ENCODE assay signal across 8 cellular contexts in the genomic region with DNA sequence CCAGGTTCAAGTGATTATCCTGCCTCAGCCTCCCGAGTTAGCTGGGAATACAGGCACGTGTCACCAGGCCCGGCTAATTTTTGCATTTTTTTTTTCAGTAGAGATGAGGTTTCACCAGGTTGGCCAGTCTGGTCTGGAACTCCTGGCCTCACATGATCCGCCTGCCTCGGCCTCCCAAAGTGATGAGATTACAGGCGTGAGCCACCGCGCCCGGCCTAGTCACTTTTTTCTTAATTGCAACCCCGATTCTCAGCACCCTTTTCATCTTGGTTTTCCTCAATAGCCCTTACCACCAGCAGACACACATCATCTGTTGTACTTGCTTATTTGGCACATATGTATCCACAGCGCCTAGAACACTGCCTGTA. TPM values are rescaled to one million over a fixed set of nuclear protein-coding genes. Genes with fewer than 3 reads are reported as not detected.
DNase-seq lines count a peak whose midpoint lies in the region.

No MANE protein-coding gene starts in this region.

- H3K27me3 Mint-ChIP-seq in activated CD4-positive, alpha-beta T cell treated with anti-CD3 and anti-CD28 coated beads, Interleukin-2, amount 10 ng/mL, durations not matched to agents 24 days and 14 days = no peaks in the 10 kb centered on the region

- H3K27me3 ChIP-seq in adipocyte (replicated peaks; ENCODE audit: control insufficient read depth, insufficient read depth, low read length) (no peaks in the 10 kb centered on the region), layer of hippocampus (ENCODE audit: control insufficient read depth, insufficient read depth, low read length) (no peaks in the 10 kb centered on the region)

- H3K9me3 ChIP-seq in adipocyte (ENCODE audit: control insufficient read depth, low read length) = no peaks in the 10 kb centered on the region

- peak overlapping the region; percentile 96 for H3K4me3 ChIP-seq in adipocyte (ENCODE audit: low read length)

- peaks cover 38% of the 10 kb centered on the region for H3K36me3 Mint-ChIP-seq in activated CD4-positive, alpha-beta T cell treated with anti-CD3 and anti-CD28 coated beads, Interleukin-2, amount 10 ng/mL, durations not matched to agents 24 days and 14 days (ENCODE audit: low read depth)

- intact Hi-C loops in activated CD4-positive, alpha-beta T cell treated with anti-CD3 and anti-CD28 coated beads, Interleukin-2, amount 10 ng/mL, durations not matched to agents 24 days and 14 days (cut with micrococcal nuclease) = loop anchor here (2.0 kb wide), 1 partner anchor 64 kb away; a partner anchor contains a TSS

- DNase-seq in activated CD4-positive, alpha-beta T cell treated with anti-CD3 and anti-CD28 coated beads, Interleukin-2, amount 10 ng/mL, durations not matched to agents 24 days and 14 days = no peak
- DNase-seq in activated CD4-positive, alpha-beta T cell treated with anti-CD3 and anti-CD28 coated beads, Interleukin-2, amount 50 U/mL, for 1 hour = no peak
- DNase-seq in adipocyte (ENCODE audit: low read depth) (no peak), NCI-H69 (lab: John Stamatoyannopoulos, UW) (no peak), islet precursor cell (no peak)
- no peak for DNase-seq in stimulated activated CD4-positive, alpha-beta T cell treated with anti-CD3 and anti-CD28 coated beads, Interleukin-4, amount 100 ng/mL, for 24 hours

- peaks cover 23% of the 10 kb centered on the region for H3K36me3 ChIP-seq in adipocyte (ENCODE audit: control insufficient read depth, insufficient read depth, low read length, severe bottlenecking)

- peaks cover 19% of the 10 kb centered on the region for H3K4me1 ChIP-seq in adipocyte (ENCODE audit: control insufficient read depth, insufficient read depth, low read length)

- H3K4me1 Mint-ChIP-seq in activated CD4-positive, alpha-beta T cell treated with anti-CD3 and anti-CD28 coated beads, Interleukin-2, amount 10 ng/mL, durations not matched to agents 24 days and 14 days = peaks cover 59% of the 10 kb centered on the region

- H3K4me3 Mint-ChIP-seq in activated CD4-positive, alpha-beta T cell treated with anti-CD3 and anti-CD28 coated beads, Interleukin-2, amount 10 ng/mL, durations not matched to agents 24 days and 14 days = peak overlapping the region; percentile 100

- H3K27ac ChIP-seq in layer of hippocampus (ENCODE audit: low read depth, low read length) (peak overlapping the region; percentile 62), temporal lobe (ENCODE audit: low read depth, low read length) (peak overlapping the region; percentile 48)

- H3K9me3 Mint-ChIP-seq in activated CD4-positive, alpha-beta T cell treated with anti-CD3 and anti-CD28 coated beads, Interleukin-2, amount 10 ng/mL, durations not matched to agents 24 days and 14 days = no peaks in the 10 kb centered on the region

- peak overlapping the region; percentile 73 for H3K9ac ChIP-seq in adipocyte (ENCODE audit: low read length)

- peak overlapping the region; percentile 61 for H3K27ac Mint-ChIP-seq in activated CD4-positive, alpha-beta T cell treated with anti-CD3 and anti-CD28 coated beads, Interleukin-2, amount 10 ng/mL, durations not matched to agents 24 days and 14 days

RNA-seq across cellular contexts. Expression of a gene that starts 0.6 kb away (rescaled TPM):
- total RNA-seq in activated CD4-positive, alpha-beta T cell treated with anti-CD3 and anti-CD28 coated beads, Interleukin-2, amount 10 ng/mL, durations not matched to agents 24 days and 14 days = 592 and 598 TPM in 2 replicates
- total RNA-seq in temporal lobe = 105 TPM

RNA-seq across cellular contexts. Expression of a gene that starts 39.8 kb away (rescaled TPM):
- 44.4 and 50.8 TPM in 2 replicates for total RNA-seq in activated CD4-positive, alpha-beta T cell treated with anti-CD3 and anti-CD28 coated beads, Interleukin-2, amount 10 ng/mL, durations not matched to agents 24 days and 14 days
- total RNA-seq in temporal lobe = 10.8 TPM
